ENCODE assay signal across 8 cellular contexts in the genomic region with DNA sequence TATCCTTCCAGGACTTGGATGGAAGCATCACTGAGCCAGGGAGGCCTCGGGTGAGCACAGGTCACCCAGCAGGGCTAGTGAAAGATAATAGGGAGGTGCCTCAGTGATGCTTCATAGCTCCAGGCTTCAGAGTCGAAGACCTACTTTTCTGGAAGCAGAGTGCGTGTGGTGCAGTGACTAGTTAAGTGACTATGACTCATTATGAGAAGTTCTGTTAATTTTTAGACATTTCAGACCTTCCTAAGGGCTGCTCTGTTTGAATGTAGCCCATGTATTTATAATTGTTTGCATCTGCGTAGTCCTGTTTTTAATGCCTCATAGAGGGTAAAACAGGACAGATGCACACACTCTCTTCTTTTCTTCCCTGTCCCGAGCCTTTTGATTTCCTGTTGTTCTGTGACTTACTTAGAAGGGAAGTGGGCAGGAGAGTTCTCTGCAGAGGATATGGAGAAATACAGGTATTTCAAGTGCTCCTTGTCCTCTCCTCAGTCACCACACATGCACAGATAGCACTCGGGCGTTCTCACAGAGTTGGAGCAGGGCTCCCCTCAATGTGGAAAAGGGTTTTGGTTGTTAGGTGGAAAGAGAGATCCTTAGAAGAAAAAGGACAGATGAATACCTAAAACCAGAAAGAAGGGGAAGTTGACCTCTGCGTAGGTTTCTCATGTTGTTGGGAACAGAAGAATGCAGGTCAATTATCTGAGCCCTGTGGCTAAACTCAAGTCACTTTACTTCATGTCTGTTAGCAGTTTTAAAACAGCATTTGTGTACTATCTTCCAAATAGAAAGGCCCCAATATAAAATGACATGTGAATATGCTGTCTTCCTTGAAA. TPM values are rescaled to one million over a fixed set of nuclear protein-coding genes. Genes with fewer than 3 reads are reported as not detected.
DNase-seq lines count a peak whose midpoint lies in the region; ATAC-seq and TF ChIP-seq lines count a peak whose summit lies in the region.

No MANE protein-coding gene starts in this region.

- peak overlapping the region; percentile 37; the same call in 1 of the 2 replicates for H2AK5ac ChIP-seq in IMR-90 (ENCODE audit: low read depth, low read length)

- peak overlapping the region; percentile 43; the same call in 1 of the 2 replicates for H2BK120ac ChIP-seq in IMR-90 (ENCODE audit: low read depth, low read length)

- no TSS peak for BruUV-seq in IMR-90 (replicated peaks; lab: Mats Ljungman, UMichigan)

- intact Hi-C loops in IMR-90 (cut with micrococcal nuclease) (loop anchor here (1.0 kb wide), 1 partner anchor 34 kb away; no protein-coding TSS in a partner anchor), body of pancreas (cut with DNase I) (no loop called here)

- H3K4me3 ChIP-seq in IMR-90 (ENCODE audit: insufficient read depth, low read depth, low read length), result no peak overlapping the region
- H3K4me3 ChIP-seq in body of pancreas, result no peak overlapping the region
- H3K4me3 ChIP-seq in parathyroid adenoma (ENCODE audit: low read depth, low read length), result no peak overlapping the region

- peak overlapping the region; percentile 18; the same call in 1 of the 2 replicates for H4K91ac ChIP-seq in IMR-90 (ENCODE audit: insufficient read depth, low read depth, low read length)

- H4K20me1 ChIP-seq in IMR-90 (ENCODE audit: insufficient read depth, low read length), result peaks cover 13% of the 10 kb centered on the region; the same call in 1 of the 2 replicates

- peak overlapping the region; percentile 31 for H3K23ac ChIP-seq in IMR-90 (ENCODE audit: low read depth, low read length)

- DNase-seq in GM13976 (ENCODE audit: low spot score) (peak; percentile 70), IMR-90 (peak; percentile 96), body of pancreas (peak in 1 of 4 donors; percentile 17), HUDEP-2 (lab: John Stamatoyannopoulos, UW; ENCODE audit: unreplicated experiment in 76 of 76) (no peak), NCI-H446 treated with DMSO at 0.1 percent for 48 hours (lab: John Stamatoyannopoulos, UW) (no peak), NCI-H748 (lab: John Stamatoyannopoulos, UW; ENCODE audit: unreplicated experiment) (no peak)

- H3K79me1 ChIP-seq in IMR-90 (ENCODE audit: low read depth in 1 of 2, low read length in 2 of 2), result peaks cover 13 to 42% of the 10 kb centered on the region in 2 experiments

- in situ Hi-C loops in GM13976 (cut with MboI; ENCODE audit: low sequenced_read_pairs, unreplicated experiment), result no loop called here
- in situ Hi-C loops in IMR-90 (cut with MboI; ENCODE audit: low sequenced_read_pairs), result no loop called here

- no peak for TF ChIP-seq CTCF in GM13976 (IDR thresholded peaks at IDR 0.05; ENCODE audit: borderline replicate concordance, control extremely low read depth, extremely low read depth, insufficient read depth, missing control alignments)
- no peak for TF ChIP-seq CTCF in IMR-90 (conservative IDR thresholded peaks at IDR 0.05; ENCODE audit: low read depth, low read length)
- TF ChIP-seq CTCF in body of pancreas (IDR thresholded peaks at IDR 0.05), result no peak
- TF ChIP-seq CTCF in parathyroid adenoma (IDR thresholded peaks at IDR 0.05), result no peak

- peak overlapping the region; percentile 32; the same call in 1 of the 2 replicates for H2BK20ac ChIP-seq in IMR-90 (ENCODE audit: low read depth, low read length)

- no peak for TF ChIP-seq RAD21 in IMR-90 (IDR thresholded peaks at IDR 0.05; ENCODE audit: low read length)

- dilution Hi-C loops in IMR-90 (cut with HindIII; ENCODE audit: low sequenced_read_pairs, unreplicated experiment), result no loop called here

- H3K18ac ChIP-seq in IMR-90 (ENCODE audit: low read depth, low read length), result peak overlapping the region; percentile 53

- H3K9ac ChIP-seq in IMR-90 (ENCODE audit: low read depth, low read length) (no peak overlapping the region), parathyroid adenoma (no peak overlapping the region)

- no peak overlapping the region; the same call in 1 of the 2 replicates for H3K56ac ChIP-seq in IMR-90 (ENCODE audit: extremely low read depth, insufficient read depth, low read length)

- H3K9me3 ChIP-seq in IMR-90 (ENCODE audit: control insufficient read depth, insufficient read depth, low read length), result no peaks in the 10 kb centered on the region
- H3K9me3 ChIP-seq in body of pancreas, result no peaks in the 10 kb centered on the region
- no peaks in the 10 kb centered on the region for H3K9me3 ChIP-seq in parathyroid adenoma (ENCODE audit: control insufficient read depth, low read length)

- H2AFZ ChIP-seq in IMR-90 (replicated peaks; ENCODE audit: low read length, poor library complexity) (peak overlapping the region; percentile 46), parathyroid adenoma (no peak overlapping the region)

- TF ChIP-seq POLR2A in IMR-90 (IDR thresholded peaks at IDR 0.05; ENCODE audit: low read depth, low read length) (no peak), body of pancreas (IDR thresholded peaks at IDR 0.05) (no peak)

- POLR2A ChIA-PET in IMR-90 (lab: Charles Lee; ENCODE audit: unreplicated experiment), result interaction anchor here (0.9 kb wide), 1 partner anchor 35 kb away, joined by 4 read pairs; a partner anchor contains a TSS

- peaks cover 16% of the 10 kb centered on the region for H3K4me1 ChIP-seq in IMR-90 (ENCODE audit: control insufficient read depth, insufficient read depth, low read length)
- H3K4me1 ChIP-seq in body of pancreas, result peaks cover 4% of the 10 kb centered on the region
- H3K4me1 ChIP-seq in parathyroid adenoma, result peaks cover 63% of the 10 kb centered on the region

- H3K27me3 ChIP-seq in IMR-90 (ENCODE audit: control insufficient read depth, insufficient read depth, low read length), result no peaks in the 10 kb centered on the region
- no peaks in the 10 kb centered on the region for H3K27me3 ChIP-seq in body of pancreas
- no peaks in the 10 kb centered on the region for H3K27me3 ChIP-seq in parathyroid adenoma (ENCODE audit: control insufficient read depth, insufficient read depth, low read length)

- peaks cover 13% of the 10 kb centered on the region for H3K9me1 ChIP-seq in IMR-90 (ENCODE audit: insufficient read depth, low read length)

- 0 out of 2 replicates have a peak overlapping the region, but pooled peaks have one; percentile 3 for H4K5ac ChIP-seq in IMR-90 (ENCODE audit: low read depth, low read length)

- H3K4ac ChIP-seq in IMR-90 (ENCODE audit: low read depth, low read length), result peak overlapping the region; percentile 30

- H3K14ac ChIP-seq in IMR-90 (replicated peaks; ENCODE audit: low read depth, low read length), result peak overlapping the region; percentile 14

- peak overlapping the region; percentile 44 for H3K4me2 ChIP-seq in IMR-90 (ENCODE audit: low read depth, low read length)
- H3K4me2 ChIP-seq in parathyroid adenoma (ENCODE audit: low read length), result no peak overlapping the region

- peak overlapping the region; percentile 25 for H2BK5ac ChIP-seq in IMR-90 (ENCODE audit: low read depth, low read length, poor library complexity, severe bottlenecking)

- CTCF ChIA-PET in IMR-90 (lab: Yijun Ruan, JAX), result interaction anchor here (2.1 kb wide), 1 partner anchor 26 kb away, joined by 5 read pairs; no protein-coding TSS in a partner anchor

- 0% methylated on average over 1 of the region's 8 CpGs; no CpG with 5 or more reads in 1 of the 2 experiments for WGBS in IMR-90 (ENCODE audit: extremely low coverage in 2 of 2, insufficient read length in 1 of 2), 2 experiments
- 57 to 61% methylated on average over 8 of the region's 8 CpGs for WGBS in body of pancreas, 2 donors

- H3K27ac ChIP-seq in IMR-90 (ENCODE audit: insufficient read depth, low read length) (peak overlapping the region; percentile 69), body of pancreas (peak overlapping the region in 1 of 4 donors; percentile 22), parathyroid adenoma (peak overlapping the region; percentile 89)

- H2BK15ac ChIP-seq in IMR-90 (ENCODE audit: low read depth, low read length), result peak overlapping the region; percentile 12; the same call in 1 of the 3 replicates

- peak overlapping the region in 1 of 2 experiments; percentile 10; a peak in 1 of 4 replicates for H4K8ac ChIP-seq in IMR-90 (ENCODE audit: low read depth in 2 of 2, low read length in 2 of 2)

- ATAC-seq in GM21723 (IDR thresholded peaks at IDR 0.05; ENCODE audit: unreplicated experiment), result peak; percentile 98
- peak; percentile 91 for ATAC-seq in IMR-90 (ENCODE audit: low read depth)
- peak; percentile 35 for ATAC-seq in body of pancreas

- peaks cover 29% of the 10 kb centered on the region for H3K79me2 ChIP-seq in parathyroid adenoma

- H2AK9ac ChIP-seq in IMR-90 (replicated peaks; ENCODE audit: low read depth, low read length, poor library complexity), result no peak overlapping the region

- H3K36me3 ChIP-seq in IMR-90 (ENCODE audit: control insufficient read depth, insufficient read depth, low read length) (peaks cover 4% of the 10 kb centered on the region), body of pancreas (replicated peaks in 1 of 2; ENCODE audit: insufficient read depth in 1 of 2, low read depth in 2 of 2) (no peaks in the 10 kb centered on the region), parathyroid adenoma (ENCODE audit: control insufficient read depth, insufficient read depth, low read length) (peaks cover 4% of the 10 kb centered on the region)

TF ChIP-seq in IMR-90, 13 proteins besides CTCF, POLR2A, EP300 and RAD21:
- TF ChIP-seq FOS (IDR thresholded peaks at IDR 0.05; ENCODE audit: low read depth, low read length) (peak; percentile 85; the same call in 1 of the 2 replicates), MXI1 (IDR thresholded peaks at IDR 0.05; ENCODE audit: borderline replicate concordance, low read depth, low read length) (no peak), BHLHE40 (IDR thresholded peaks at IDR 0.05; ENCODE audit: low read depth, low read length) (peak; percentile 32; the same call in 1 of the 2 replicates)

RNA-seq across cellular contexts. Expression of a gene that starts 34.7 kb away (rescaled TPM):
- total RNA-seq in IMR-90 (2012; rRNA removed), result 53.6 and 75.3 TPM in 2 replicates
- 38.0 and 54.7 TPM in 2 replicates for polyA plus RNA-seq in IMR-90 (2012; rRNA removed)
- polyA plus RNA-seq in IMR-90 (2012; cell fraction: cytosol; rRNA removed), result 14.8 and 19.0 TPM in 2 replicates
- polyA plus RNA-seq in IMR-90 (2012; cell fraction: nucleus; rRNA removed; ENCODE audit: low replicate concordance), result 4.3 and 18.5 TPM in 2 replicates
- 10 to 100 TPM; 17.8 to 21.3 TPM for total RNA-seq in body of pancreas

RNA-seq across cellular contexts. Expression of a gene that starts 58.5 kb away (rescaled TPM):
- total RNA-seq in IMR-90 (2012; rRNA removed), result 0.18 and 0.28 TPM in 2 replicates
- 0.92 and 1.0 TPM in 2 replicates for polyA plus RNA-seq in IMR-90 (2012; rRNA removed)
- 0.61 and 2.2 TPM in 2 replicates for polyA plus RNA-seq in IMR-90 (2012; cell fraction: cytosol; rRNA removed)
- polyA plus RNA-seq in IMR-90 (2012; cell fraction: nucleus; rRNA removed; ENCODE audit: low replicate concordance), result 1.1 and 1.2 TPM in 2 replicates
- total RNA-seq in body of pancreas, result 1 to 10 TPM; 3.6 to 7.9 TPM

Comparison
In these comparisons a context has a peak if more than half of its experiments do, and no peak if none do; other contexts are left out.
1. DNase-seq: peak in GM13976 (single experiment) and IMR-90 (single experiment); none in HUDEP-2 (0 of 76), NCI-H446 treated with DMSO at 0.1 percent for 48 hours (single experiment) and NCI-H748 (single experiment).
2. ATAC-seq: peak in every context shown above with its lines; median percentile 98 in GM21723; 91 in IMR-90; 35 in body of pancreas.